Comparison of ENCODE assay signal across 8 cellular contexts in the genomic region with DNA sequence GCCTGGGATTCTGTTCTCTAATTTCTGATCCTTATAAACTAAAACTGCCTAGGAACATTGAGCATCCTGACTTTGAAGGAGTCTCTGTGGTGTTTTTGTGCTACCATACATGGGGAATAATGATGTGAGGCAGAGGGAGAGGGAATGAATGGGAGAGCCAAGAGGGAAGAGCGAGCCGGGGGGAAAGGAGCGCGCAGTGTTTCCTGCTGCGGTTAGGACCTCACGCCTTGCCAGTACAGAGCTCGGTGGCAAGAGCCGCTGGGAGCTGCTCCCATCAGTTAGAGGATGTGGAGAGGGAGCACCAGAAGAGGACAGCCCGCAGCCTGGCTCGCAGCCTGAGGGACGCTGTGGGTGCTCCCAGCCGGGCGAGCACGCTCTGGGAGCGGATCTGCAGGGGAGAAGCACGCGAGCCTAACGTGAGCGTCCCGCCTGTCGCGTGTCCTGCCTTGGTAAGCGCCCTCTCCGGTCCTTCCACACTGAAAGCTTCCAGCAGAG.
DNase-seq lines count a peak whose midpoint lies in the region; ATAC-seq lines count a peak whose summit lies in the region.

No MANE protein-coding gene starts in this region.

- peaks cover 17% of the 10 kb centered on the region for H3K36me3 Mint-ChIP-seq in activated naive CD4-positive, alpha-beta T cell treated with anti-CD3 and anti-CD28 coated beads, Interleukin-2, amount 10 ng/mL, durations not matched to agents 7 days and 5 days
- H3K36me3 Mint-ChIP-seq in activated T-helper 1 cell treated with anti-CD3 and anti-CD28 coated beads, Interleukin-12 subunit alpha, Interleukin-12 subunit beta, Interleukin-2, Interleukin-4 antibody, amounts not matched to agents 30 ng/mL and 10 ng/mL and 1 ng/mL, durations not matched to agents 14 hours and 24 hours and 36 hours (ENCODE audit: low read depth) = peaks cover 9% of the 10 kb centered on the region

- H3K27me3 Mint-ChIP-seq in activated naive CD4-positive, alpha-beta T cell treated with anti-CD3 and anti-CD28 coated beads, Interleukin-2, amount 10 ng/mL, durations not matched to agents 7 days and 5 days = no peaks in the 10 kb centered on the region
- peaks cover 1% of the 10 kb centered on the region for H3K27me3 Mint-ChIP-seq in activated T-helper 1 cell treated with anti-CD3 and anti-CD28 coated beads, Interleukin-12 subunit alpha, Interleukin-12 subunit beta, Interleukin-2, Interleukin-4 antibody, amounts not matched to agents 30 ng/mL and 10 ng/mL and 1 ng/mL, durations not matched to agents 14 hours and 24 hours and 36 hours (ENCODE audit: insufficient read depth)

- H3K4me1 Mint-ChIP-seq in activated naive CD4-positive, alpha-beta T cell treated with anti-CD3 and anti-CD28 coated beads, Interleukin-2, amount 10 ng/mL, durations not matched to agents 7 days and 5 days = peaks cover 92% of the 10 kb centered on the region
- H3K4me1 Mint-ChIP-seq in activated T-helper 1 cell treated with anti-CD3 and anti-CD28 coated beads, Interleukin-12 subunit alpha, Interleukin-12 subunit beta, Interleukin-2, Interleukin-4 antibody, amounts not matched to agents 30 ng/mL and 10 ng/mL and 1 ng/mL, durations not matched to agents 14 hours and 24 hours and 36 hours (ENCODE audit: low read depth) = peaks cover 72% of the 10 kb centered on the region

- CTCF ChIA-PET in activated naive CD4-positive, alpha-beta T cell treated with anti-CD3 and anti-CD28 coated beads, Interleukin-2, amount 10 ng/mL, durations not matched to agents 7 days and 5 days (lab: Charles Lee) = interaction anchor here (0.6 to 6.9 kb wide), 9 partner anchors 34 to 395 kb away, joined by 3 to 64 read pairs (median 6); no protein-coding TSS in a partner anchor

- H3K4me3 Mint-ChIP-seq in activated naive CD4-positive, alpha-beta T cell treated with anti-CD3 and anti-CD28 coated beads, Interleukin-2, amount 10 ng/mL, durations not matched to agents 7 days and 5 days = peak overlapping the region; percentile 71
- H3K4me3 Mint-ChIP-seq in activated T-helper 1 cell treated with anti-CD3 and anti-CD28 coated beads, Interleukin-12 subunit alpha, Interleukin-12 subunit beta, Interleukin-2, Interleukin-4 antibody, amounts not matched to agents 30 ng/mL and 10 ng/mL and 1 ng/mL, durations not matched to agents 14 hours and 24 hours and 36 hours = peak overlapping the region; percentile 80

- peak overlapping the region; percentile 90 for H3K27ac Mint-ChIP-seq in activated naive CD4-positive, alpha-beta T cell treated with anti-CD3 and anti-CD28 coated beads, Interleukin-2, amount 10 ng/mL, durations not matched to agents 7 days and 5 days
- peak overlapping the region; percentile 83 for H3K27ac Mint-ChIP-seq in activated T-helper 1 cell treated with anti-CD3 and anti-CD28 coated beads, Interleukin-12 subunit alpha, Interleukin-12 subunit beta, Interleukin-2, Interleukin-4 antibody, amounts not matched to agents 30 ng/mL and 10 ng/mL and 1 ng/mL, durations not matched to agents 14 hours and 24 hours and 36 hours

- DNase-seq in activated naive CD4-positive, alpha-beta T cell treated with anti-CD3 and anti-CD28 coated beads, Interleukin-2, amount 10 ng/mL, durations not matched to agents 7 days and 5 days = peak; percentile 38
- DNase-seq in activated naive CD4-positive, alpha-beta T cell (lab: John Stamatoyannopoulos, UW) = no peak
- DNase-seq in activated T-helper 1 cell treated with anti-CD3 and anti-CD28 coated beads, Interleukin-12 subunit alpha, Interleukin-12 subunit beta, Interleukin-2, Interleukin-4 antibody, amounts not matched to agents 30 ng/mL and 10 ng/mL and 1 ng/mL, durations not matched to agents 14 hours and 24 hours and 36 hours (ENCODE audit: low spot score) = no peak
- peak in 39 of 42 donors; percentile 61 to 87 (median 76) for DNase-seq in head of caudate nucleus
- peak; percentile 86 for DNase-seq in posterior vena cava (ENCODE audit: low spot score)
- DNase-seq in NK-92 treated with Interleukin-12 subunit alpha and Interleukin-12 subunit beta, amount 100 ng/mL, for 24 hours (lab: John Stamatoyannopoulos, UW) = no peak
- no peak for DNase-seq in NAMALWA (ENCODE audit: low spot score)

- intact Hi-C loops in activated T-helper 1 cell treated with anti-CD3 and anti-CD28 coated beads, Interleukin-12 subunit alpha, Interleukin-12 subunit beta, Interleukin-2, Interleukin-4 antibody, amounts not matched to agents 30 ng/mL and 10 ng/mL and 1 ng/mL, durations not matched to agents 14 hours and 24 hours and 36 hours (cut with micrococcal nuclease) = loop anchor here (1.0 to 5.0 kb wide), 9 partner anchors 14 to 474 kb away; a partner anchor contains a TSS
- intact Hi-C loops in head of caudate nucleus (cut with DNase I) (loop anchor here (1.0 kb wide), 1 partner anchor 46 kb away; no protein-coding TSS in a partner anchor), posterior vena cava (cut with DNase I) (loop anchor here in 1 of 2 donors (5.0 to 10.0 kb wide), 2 partner anchors 49 to 177 kb away; no protein-coding TSS in a partner anchor)

- peaks cover 4% of the 10 kb centered on the region for H3K9me3 Mint-ChIP-seq in activated naive CD4-positive, alpha-beta T cell treated with anti-CD3 and anti-CD28 coated beads, Interleukin-2, amount 10 ng/mL, durations not matched to agents 7 days and 5 days
- no peaks in the 10 kb centered on the region for H3K9me3 Mint-ChIP-seq in activated T-helper 1 cell treated with anti-CD3 and anti-CD28 coated beads, Interleukin-12 subunit alpha, Interleukin-12 subunit beta, Interleukin-2, Interleukin-4 antibody, amounts not matched to agents 30 ng/mL and 10 ng/mL and 1 ng/mL, durations not matched to agents 14 hours and 24 hours and 36 hours

- peak; percentile 2 for ATAC-seq in HG03354 (IDR thresholded peaks at IDR 0.05; ENCODE audit: poor library complexity, severe bottlenecking, unreplicated experiment)

Comparison
In these comparisons a context has a peak if more than half of its experiments do, and no peak if none do; other contexts are left out.
1. DNase-seq: peak in activated naive CD4-positive, alpha-beta T cell treated with anti-CD3 and anti-CD28 coated beads, Interleukin-2, amount 10 ng/mL, durations not matched to agents 7 days and 5 days (single experiment), head of caudate nucleus (39 of 42) and posterior vena cava (single experiment); none in activated naive CD4-positive, alpha-beta T cell (0 of 4), activated T-helper 1 cell treated with anti-CD3 and anti-CD28 coated beads, Interleukin-12 subunit alpha, Interleukin-12 subunit beta, Interleukin-2, Interleukin-4 antibody, amounts not matched to agents 30 ng/mL and 10 ng/mL and 1 ng/mL, durations not matched to agents 14 hours and 24 hours and 36 hours (single experiment), NK-92 treated with Interleukin-12 subunit alpha and Interleukin-12 subunit beta, amount 100 ng/mL, for 24 hours (single experiment) and NAMALWA (single experiment).